ENCODE assay signal across 1 cellular context in the genomic region with DNA sequence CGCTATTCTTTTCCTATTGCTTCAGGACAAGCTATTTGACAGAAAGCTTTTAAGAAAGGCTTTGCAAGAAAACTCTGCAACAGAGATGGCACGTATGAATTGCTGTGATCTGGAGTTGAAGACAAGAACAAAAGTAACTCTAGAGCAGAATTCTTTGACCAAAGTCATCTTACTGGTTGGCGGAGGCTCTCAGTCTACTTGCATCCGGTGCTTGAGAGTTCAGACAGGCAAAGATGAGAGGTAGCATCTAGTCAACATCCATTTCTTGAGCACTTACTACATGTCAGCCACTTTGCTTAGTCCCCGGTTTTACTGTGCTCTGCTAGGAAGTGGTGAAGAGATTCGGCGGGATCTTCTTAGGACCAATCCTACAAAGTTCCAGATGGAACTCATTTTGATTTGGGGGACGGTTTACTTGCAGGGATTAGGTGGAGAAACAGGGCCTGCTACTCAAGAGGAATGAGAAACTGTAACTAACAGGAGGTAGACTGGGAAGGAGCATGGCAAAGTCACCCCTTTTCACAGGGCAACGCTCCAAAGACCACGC.
TF ChIP-seq lines count a peak whose summit lies in the region.

No MANE protein-coding gene starts in this region.

TF ChIP-seq in K562, 482 proteins besides CTCF, POLR2A, EP300 and RAD21 (continued from another document):
- TF ChIP-seq ZBTB40 (IDR thresholded peaks at IDR 0.05) (no peak), ZBTB40 (CRISPR knock-in tag; IDR thresholded peaks at IDR 0.05) (no peak), ZNF143 (CRISPR knock-in tag; IDR thresholded peaks at IDR 0.05) (no peak), ZNF174 (CRISPR knock-in tag; IDR thresholded peaks at IDR 0.05) (no peak), YY1 (IDR thresholded peaks at IDR 0.05; ENCODE audit: borderline replicate concordance in 1 of 3, control insufficient read depth in 1 of 3, extremely low read depth in 1 of 3, insufficient read depth in 3 of 3, insufficient read length in 1 of 3, insufficient replicate concordance in 2 of 3, low read depth in 1 of 3, low read length in 2 of 3) (no peak), MEIS2 (IDR thresholded peaks at IDR 0.05; ENCODE audit: partially characterized antibody) (no peak), SRSF1 (IDR thresholded peaks at IDR 0.05; ENCODE audit: low read depth, low read length) (no peak), NFE2L1 (tag; IDR thresholded peaks at IDR 0.05; ENCODE audit: borderline replicate concordance, low read depth) (no peak), ZNF79 (CRISPR knock-in tag; IDR thresholded peaks at IDR 0.05; ENCODE audit: low read depth) (no peak), NFIC (IDR thresholded peaks at IDR 0.05) (no peak), SREBF2 (CRISPR knock-in tag; IDR thresholded peaks at IDR 0.05) (no peak), ZKSCAN1 (IDR thresholded peaks at IDR 0.05; ENCODE audit: low read depth, low read length) (no peak), PHB2 (IDR thresholded peaks at IDR 0.05; ENCODE audit: low read depth) (no peak), CHD1 (IDR thresholded peaks at IDR 0.05; ENCODE audit: low read length) (no peak), RBM39 (optimal IDR thresholded peaks at IDR 0.05; ENCODE audit: low read depth, low read length) (no peak), POLR3G (IDR thresholded peaks at IDR 0.05; ENCODE audit: extremely low read depth, insufficient read length, insufficient replicate concordance) (no peak), STAT6 (CRISPR knock-in tag; IDR thresholded peaks at IDR 0.05) (0 out of 2 replicates have a peak, but pooled peaks have one; percentile 34), ZNF197 (CRISPR knock-in tag; IDR thresholded peaks at IDR 0.05; ENCODE audit: low read depth) (0 out of 2 replicates have a peak, but pooled peaks have one; percentile 9), CEBPG (CRISPR knock-in tag; IDR thresholded peaks at IDR 0.05) (no peak), CEBPG (tag; conservative IDR thresholded peaks at IDR 0.05 in 1 of 2, IDR thresholded peaks at IDR 0.05 in 1 of 2) (no peak), SAP30 (IDR thresholded peaks at IDR 0.05; ENCODE audit: borderline replicate concordance, insufficient read depth, low read depth, low read length, poor library complexity, severe bottlenecking) (no peak), ZNF707 (CRISPR knock-in tag; conservative IDR thresholded peaks at IDR 0.05) (no peak)
- TF ChIP-seq, protein P1, sequence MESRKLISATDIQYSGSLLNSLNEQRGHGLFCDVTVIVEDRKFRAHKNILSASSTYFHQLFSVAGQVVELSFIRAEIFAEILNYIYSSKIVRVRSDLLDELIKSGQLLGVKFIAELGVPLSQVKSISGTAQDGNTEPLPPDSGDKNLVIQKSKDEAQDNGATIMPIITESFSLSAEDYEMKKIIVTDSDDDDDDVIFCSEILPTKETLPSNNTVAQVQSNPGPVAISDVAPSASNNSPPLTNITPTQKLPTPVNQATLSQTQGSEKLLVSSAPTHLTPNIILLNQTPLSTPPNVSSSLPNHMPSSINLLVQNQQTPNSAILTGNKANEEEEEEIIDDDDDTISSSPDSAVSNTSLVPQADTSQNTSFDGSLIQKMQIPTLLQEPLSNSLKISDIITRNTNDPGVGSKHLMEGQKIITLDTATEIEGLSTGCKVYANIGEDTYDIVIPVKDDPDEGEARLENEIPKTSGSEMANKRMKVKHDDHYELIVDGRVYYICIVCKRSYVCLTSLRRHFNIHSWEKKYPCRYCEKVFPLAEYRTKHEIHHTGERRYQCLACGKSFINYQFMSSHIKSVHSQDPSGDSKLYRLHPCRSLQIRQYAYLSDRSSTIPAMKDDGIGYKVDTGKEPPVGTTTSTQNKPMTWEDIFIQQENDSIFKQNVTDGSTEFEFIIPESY (CRISPR knock-in tag; IDR thresholded peaks at IDR 0.05): 0 out of 2 replicates have a peak, but pooled peaks have one; percentile 38
- TF ChIP-seq, protein P2, sequence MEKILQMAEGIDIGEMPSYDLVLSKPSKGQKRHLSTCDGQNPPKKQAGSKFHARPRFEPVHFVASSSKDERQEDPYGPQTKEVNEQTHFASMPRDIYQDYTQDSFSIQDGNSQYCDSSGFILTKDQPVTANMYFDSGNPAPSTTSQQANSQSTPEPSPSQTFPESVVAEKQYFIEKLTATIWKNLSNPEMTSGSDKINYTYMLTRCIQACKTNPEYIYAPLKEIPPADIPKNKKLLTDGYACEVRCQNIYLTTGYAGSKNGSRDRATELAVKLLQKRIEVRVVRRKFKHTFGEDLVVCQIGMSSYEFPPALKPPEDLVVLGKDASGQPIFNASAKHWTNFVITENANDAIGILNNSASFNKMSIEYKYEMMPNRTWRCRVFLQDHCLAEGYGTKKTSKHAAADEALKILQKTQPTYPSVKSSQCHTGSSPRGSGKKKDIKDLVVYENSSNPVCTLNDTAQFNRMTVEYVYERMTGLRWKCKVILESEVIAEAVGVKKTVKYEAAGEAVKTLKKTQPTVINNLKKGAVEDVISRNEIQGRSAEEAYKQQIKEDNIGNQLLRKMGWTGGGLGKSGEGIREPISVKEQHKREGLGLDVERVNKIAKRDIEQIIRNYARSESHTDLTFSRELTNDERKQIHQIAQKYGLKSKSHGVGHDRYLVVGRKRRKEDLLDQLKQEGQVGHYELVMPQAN (IDR thresholded peaks at IDR 0.05; ENCODE audit: borderline replicate concordance): no peak
- TF ChIP-seq, protein P3, sequence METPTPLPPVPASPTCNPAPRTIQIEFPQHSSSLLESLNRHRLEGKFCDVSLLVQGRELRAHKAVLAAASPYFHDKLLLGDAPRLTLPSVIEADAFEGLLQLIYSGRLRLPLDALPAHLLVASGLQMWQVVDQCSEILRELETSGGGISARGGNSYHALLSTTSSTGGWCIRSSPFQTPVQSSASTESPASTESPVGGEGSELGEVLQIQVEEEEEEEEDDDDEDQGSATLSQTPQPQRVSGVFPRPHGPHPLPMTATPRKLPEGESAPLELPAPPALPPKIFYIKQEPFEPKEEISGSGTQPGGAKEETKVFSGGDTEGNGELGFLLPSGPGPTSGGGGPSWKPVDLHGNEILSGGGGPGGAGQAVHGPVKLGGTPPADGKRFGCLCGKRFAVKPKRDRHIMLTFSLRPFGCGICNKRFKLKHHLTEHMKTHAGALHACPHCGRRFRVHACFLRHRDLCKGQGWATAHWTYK (CRISPR knock-in tag; IDR thresholded peaks at IDR 0.05): no peak
